12 cellular contexts compared by ENCODE assay signal in the genomic region with DNA sequence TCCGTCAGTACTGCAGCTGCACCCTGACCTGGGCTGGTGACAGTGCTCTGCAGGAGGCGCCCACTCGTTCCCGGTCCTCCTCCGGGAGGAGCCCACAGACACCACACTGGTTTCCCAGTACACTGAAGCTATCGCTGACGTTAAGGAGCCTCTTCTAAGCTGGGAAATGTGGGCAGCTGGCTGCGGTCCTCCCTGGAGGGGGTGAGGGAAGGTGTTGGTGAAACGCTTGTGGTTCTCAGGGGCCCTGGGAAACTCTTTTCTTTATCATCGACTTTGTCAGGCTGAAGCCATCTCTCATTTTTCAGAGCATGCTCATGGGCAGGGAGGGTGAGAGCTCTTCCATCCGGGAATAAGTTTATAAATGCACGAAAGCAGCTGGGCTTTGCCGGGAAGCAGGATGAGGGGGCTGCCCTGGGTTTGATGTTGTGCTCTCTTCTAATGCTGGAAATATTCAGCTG.
DNase-seq lines count a peak whose midpoint lies in the region; ATAC-seq, FAIRE-seq and TF ChIP-seq lines count a peak whose summit lies in the region.
"Had no signal": no experiment of that assay in that cellular context is flagged by ENCODE, and none has a peak within 500 bp of the region (broad histone marks: within the 10 kb centered on the region; RNA-seq: fewer than 3 reads in every experiment).

No MANE protein-coding gene starts in this region.

- intact Hi-C loops in left lung (cut with DNase I) = no loop called here

- H3K4me3 ChIP-seq in adipocyte (ENCODE audit: low read length) (peak overlapping the region; percentile 55), left lung (no peak overlapping the region), MM.1S (ENCODE audit: low read length) (no peak overlapping the region)

- no peaks in the 10 kb centered on the region for H3F3A ChIP-seq in MM.1S (ENCODE audit: insufficient read depth, low read length)

- 0 out of 2 replicates have a peak, but pooled peaks cover 4% of the 10 kb centered on the region for H3K79me2 ChIP-seq in MM.1S (ENCODE audit: low read length)

- peaks cover 17% of the 10 kb centered on the region for H3K4me1 ChIP-seq in adipocyte (ENCODE audit: control insufficient read depth, insufficient read depth, low read length)
- peaks cover 0 to 18% of the 10 kb centered on the region in 2 donors for H3K4me1 ChIP-seq in left lung
- H3K4me1 ChIP-seq in MM.1S (ENCODE audit: low read length) = no peaks in the 10 kb centered on the region

- ATAC-seq in left lung (peak; percentile 36), GM18907 (IDR thresholded peaks at IDR 0.05; ENCODE audit: unreplicated experiment) (no peak)
- ATAC-seq: esophagus mucosa had no signal

- H3K27me3 ChIP-seq in adipocyte (replicated peaks; ENCODE audit: control insufficient read depth, insufficient read depth, low read length) (no peaks in the 10 kb centered on the region), left lung (no peaks in the 10 kb centered on the region), MM.1S (replicated peaks; ENCODE audit: insufficient read depth, low read length) (no peaks in the 10 kb centered on the region)

- H4K20me1 ChIP-seq in MM.1S (ENCODE audit: insufficient read depth, low read length) = no peaks in the 10 kb centered on the region

- no peak overlapping the region for H3K4me2 ChIP-seq in MM.1S (ENCODE audit: low read depth, low read length)

- H3K9me2 ChIP-seq in MM.1S (replicated peaks; ENCODE audit: insufficient read depth, low read length) = no peaks in the 10 kb centered on the region

- H2AFZ ChIP-seq in MM.1S (ENCODE audit: low read length) = no peak overlapping the region

- H3K27ac ChIP-seq in left lung (no peak overlapping the region), MM.1S (ENCODE audit: low read length) (no peak overlapping the region)

- H3K9ac ChIP-seq in adipocyte (ENCODE audit: low read length) (peak overlapping the region; percentile 59), MM.1S (ENCODE audit: low read length) (no peak overlapping the region)

- peak; percentile 2 for DNase-seq in stimulated activated naive CD4-positive, alpha-beta T cell treated with Interleukin-2 at 50 U/mL for 16 hours (lab: John Stamatoyannopoulos, UW)
- no peak for DNase-seq in stimulated activated naive CD4-positive, alpha-beta T cell (lab: John Stamatoyannopoulos, UW)
- DNase-seq in adipocyte (ENCODE audit: low read depth) (no peak), left lung (no peak), D721Med (ENCODE audit: insufficient read length, low spot score) (no peak), nucleus accumbens (lab: John Stamatoyannopoulos, UW) (no peak), MM.1S (no peak)
- DNase-seq: activated CD4-positive, CD25-positive, alpha-beta regulatory T cell; central memory CD4-positive, alpha-beta T cell; NCI-H2081 treated with DMSO at 0.1 percent for 48 hours had no signal

- H3K36me3 ChIP-seq in adipocyte (ENCODE audit: control insufficient read depth, insufficient read depth, low read length, severe bottlenecking) (no peaks in the 10 kb centered on the region), left lung (no peaks in the 10 kb centered on the region), MM.1S (replicated peaks; ENCODE audit: insufficient read depth, low read length) (no peaks in the 10 kb centered on the region)

- FAIRE-seq in D721Med (lab: Jason Lieb, UNC) = no peak

- TF ChIP-seq CTCF in left lung (IDR thresholded peaks at IDR 0.05) (no peak), D721Med (IDR thresholded peaks at IDR 0.05; ENCODE audit: insufficient read depth, missing control alignments) (no peak), MM.1S (IDR thresholded peaks at IDR 0.05; ENCODE audit: low read length) (no peak)

- no peaks in the 10 kb centered on the region for H3K9me3 ChIP-seq in adipocyte (ENCODE audit: control insufficient read depth, low read length)
- H3K9me3 ChIP-seq in left lung = no peaks in the 10 kb centered on the region
- no peaks in the 10 kb centered on the region for H3K9me3 ChIP-seq in MM.1S (replicated peaks; ENCODE audit: insufficient read depth, low read length)
